ENCODE assay signal across 16 cellular contexts in the genomic region with DNA sequence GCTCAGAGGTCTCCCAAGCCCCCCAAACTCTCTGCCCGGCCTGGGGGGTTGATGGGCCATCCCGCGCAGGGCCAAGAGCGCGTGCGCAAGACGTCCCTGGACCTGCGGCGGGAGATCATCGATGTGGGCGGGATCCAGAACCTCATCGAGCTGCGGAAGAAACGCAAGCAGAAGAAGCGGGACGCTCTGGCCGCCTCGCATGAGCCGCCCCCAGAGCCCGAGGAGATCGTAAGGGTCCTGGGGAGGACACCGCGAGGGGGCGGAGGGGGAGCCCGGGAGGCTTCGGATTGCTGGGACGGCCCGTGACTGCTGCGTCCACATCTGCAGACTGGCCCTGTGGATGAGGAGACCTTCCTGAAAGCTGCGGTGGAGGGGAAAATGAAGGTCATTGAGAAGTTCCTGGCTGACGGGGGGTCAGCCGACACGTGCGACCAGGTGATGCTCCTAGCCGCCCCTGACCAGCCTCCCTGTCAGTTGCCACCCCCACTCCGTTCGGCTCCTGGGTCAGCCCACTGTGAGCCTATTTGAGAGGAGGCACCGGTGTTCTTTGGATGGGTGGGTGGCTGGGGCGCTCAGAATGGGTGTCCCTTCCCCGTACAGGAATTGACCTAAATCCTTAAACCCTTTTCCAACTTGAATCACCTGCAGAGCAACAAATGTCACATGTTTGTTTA. TPM values are rescaled to one million over a fixed set of nuclear protein-coding genes. Genes with fewer than 3 reads are reported as not detected.
DNase-seq lines count a peak whose midpoint lies in the region; ATAC-seq and TF ChIP-seq lines count a peak whose summit lies in the region.
"Had no signal": no experiment of that assay in that cellular context is flagged by ENCODE, and none has a peak within 500 bp of the region (broad histone marks: within the 10 kb centered on the region; RNA-seq: fewer than 3 reads in every experiment).

No MANE protein-coding gene starts in this region.

- H3K4me3 Mint-ChIP-seq in MCF 10A (ENCODE audit: unreplicated experiment) = no peak overlapping the region

- 96% methylated on average over 35 of the region's 40 CpGs for WGBS in mesenchymal stem cell
- WGBS in suprapubic skin = 85% methylated on average over 40 of the region's 40 CpGs

- H3K9me3 Mint-ChIP-seq in MCF 10A (ENCODE audit: unreplicated experiment) = no peaks in the 10 kb centered on the region

- no peak overlapping the region for H3K4me2 ChIP-seq in mesenchymal stem cell (ENCODE audit: low read length, poor library complexity, severe bottlenecking)
- H3K4me2 ChIP-seq: BLaER1 treated with 17β-estradiol and CSF1 and Interleukin-3, amounts not matched to agents 10 nM and 100 nM; PC-9 had no signal

- H3K23ac ChIP-seq in mesenchymal stem cell (ENCODE audit: low read length in 2 of 2) = no peak overlapping the region

- POLR2A ChIA-PET in MCF 10A (lab: Yijun Ruan, JAX) = interaction anchor here (1.3 kb wide), 1 partner anchor 30 kb away, joined by 5 read pairs; no protein-coding TSS in a partner anchor

- H3K9ac ChIP-seq in mesenchymal stem cell (ENCODE audit: low read length) = peak overlapping the region; percentile 43
- H3K9ac ChIP-seq: BLaER1 treated with 17β-estradiol and CSF1 and Interleukin-3, amounts not matched to agents 10 nM and 100 nM had no signal

- H3K4me3 ChIP-seq in breast epithelium = peak overlapping the region in 2 of 3 donors; percentile 26 to 42
- H3K4me3 ChIP-seq in brain microvascular endothelial cell (ENCODE audit: low read depth, low read length) = peak overlapping the region; percentile 17
- H3K4me3 ChIP-seq in mesenchymal stem cell (ENCODE audit: insufficient read depth in 1 of 2, low read depth in 1 of 2, low read length in 2 of 2) = peak overlapping the region in 1 of 2 experiments; percentile 61
- H3K4me3 ChIP-seq in suprapubic skin = peak overlapping the region; percentile 11
- H3K4me3 ChIP-seq: BLaER1 treated with 17β-estradiol and CSF1 and Interleukin-3, amounts not matched to agents 10 nM and 100 nM; PC-9 had no signal

- H3K27ac Mint-ChIP-seq in MCF 10A (ENCODE audit: low read depth, unreplicated experiment) = no peak overlapping the region

- H3K27me3 ChIP-seq in breast epithelium (no peaks in the 10 kb centered on the region), brain microvascular endothelial cell (replicated peaks) (no peaks in the 10 kb centered on the region), mesenchymal stem cell (ENCODE audit: control insufficient read depth in 1 of 2, insufficient read depth in 1 of 2, low read length in 2 of 2) (no peaks in the 10 kb centered on the region), suprapubic skin (no peaks in the 10 kb centered on the region)
- H3K27me3 ChIP-seq: BLaER1 treated with 17β-estradiol and CSF1 and Interleukin-3, amounts not matched to agents 10 nM and 100 nM had no signal

- H3K9me3 ChIP-seq in breast epithelium = no peaks in the 10 kb centered on the region
- H3K9me3 ChIP-seq in mesenchymal stem cell (ENCODE audit: control insufficient read depth, low read length) = no peaks in the 10 kb centered on the region
- no peaks in the 10 kb centered on the region for H3K9me3 ChIP-seq in suprapubic skin
- H3K9me3 ChIP-seq: BLaER1 treated with 17β-estradiol and CSF1 and Interleukin-3, amounts not matched to agents 10 nM and 100 nM had no signal

- ATAC-seq in HG03039 (IDR thresholded peaks at IDR 0.05; ENCODE audit: unreplicated experiment) = no peak

- intact Hi-C loops in breast epithelium (cut with DNase I; ENCODE audit: low total_unique reads) = no loop called here
- intact Hi-C loops in MCF 10A (cut with micrococcal nuclease) = no loop called here

- TF ChIP-seq CTCF in breast epithelium (IDR thresholded peaks at IDR 0.05) (no peak), MCF 10A (IDR thresholded peaks at IDR 0.05; ENCODE audit: unreplicated experiment) (no peak), brain microvascular endothelial cell (IDR thresholded peaks at IDR 0.05; ENCODE audit: low read depth, low read length, missing control alignments) (no peak), suprapubic skin (IDR thresholded peaks at IDR 0.05) (no peak)

- in situ Hi-C loops in brain microvascular endothelial cell (cut with HindIII; ENCODE audit: low pct_ligation_motif_present, low sequenced_read_pairs) = no loop called here

- H3K36me3 ChIP-seq in breast epithelium = no peaks in the 10 kb centered on the region
- H3K36me3 ChIP-seq in brain microvascular endothelial cell (replicated peaks) = no peaks in the 10 kb centered on the region
- peaks cover 0 to 6% of the 10 kb centered on the region in 2 experiments for H3K36me3 ChIP-seq in mesenchymal stem cell (ENCODE audit: control insufficient read depth in 1 of 2, insufficient read depth in 2 of 2, low read depth in 1 of 2, low read length in 2 of 2)
- no peaks in the 10 kb centered on the region for H3K36me3 ChIP-seq in suprapubic skin
- H3K36me3 ChIP-seq: BLaER1 treated with 17β-estradiol and CSF1 and Interleukin-3, amounts not matched to agents 10 nM and 100 nM had no signal

- H3K79me1 ChIP-seq in mesenchymal stem cell (replicated peaks; ENCODE audit: low read length, poor library complexity, severe bottlenecking) = no peaks in the 10 kb centered on the region

- no TSS peak for BruUV-seq in MCF 10A (replicated peaks; lab: Mats Ljungman, UMichigan)

- no peaks in the 10 kb centered on the region for H3K27me3 Mint-ChIP-seq in MCF 10A (ENCODE audit: insufficient read depth, unreplicated experiment)

- H4K91ac ChIP-seq in mesenchymal stem cell (ENCODE audit: low read length) = no peak overlapping the region

- H3K18ac ChIP-seq in mesenchymal stem cell (ENCODE audit: low read depth in 1 of 2, low read length in 2 of 2) = no peak overlapping the region

- H2AFZ ChIP-seq in mesenchymal stem cell (ENCODE audit: low read depth, low read length) = no peak overlapping the region
- H2AFZ ChIP-seq: PC-9 had no signal

- peaks cover 7% of the 10 kb centered on the region for H3K36me3 Mint-ChIP-seq in MCF 10A (ENCODE audit: insufficient read depth, unreplicated experiment)

- no peak overlapping the region for H4K8ac ChIP-seq in mesenchymal stem cell (ENCODE audit: low read length)

- no peak overlapping the region for H2BK15ac ChIP-seq in mesenchymal stem cell (ENCODE audit: low read depth, poor library complexity, severe bottlenecking)

- H2AK5ac ChIP-seq in mesenchymal stem cell (ENCODE audit: low read length, severe bottlenecking) = no peak overlapping the region

- no peak overlapping the region for H2BK120ac ChIP-seq in mesenchymal stem cell (ENCODE audit: low read depth, low read length)

- no peak overlapping the region for H2BK12ac ChIP-seq in mesenchymal stem cell (ENCODE audit: low read length in 2 of 2)

- no peak overlapping the region for H3K27ac ChIP-seq in breast epithelium
- no peak overlapping the region for H3K27ac ChIP-seq in brain microvascular endothelial cell
- no peak overlapping the region for H3K27ac ChIP-seq in mesenchymal stem cell (ENCODE audit: low read length, poor library complexity, severe bottlenecking)
- H3K27ac ChIP-seq in suprapubic skin = no peak overlapping the region
- H3K27ac ChIP-seq: BLaER1 treated with 17β-estradiol and CSF1 and Interleukin-3, amounts not matched to agents 10 nM and 100 nM; PC-9 had no signal

- no peak overlapping the region for H3K4ac ChIP-seq in mesenchymal stem cell (ENCODE audit: low read depth in 1 of 2, low read length in 2 of 2)

- H3K14ac ChIP-seq in mesenchymal stem cell (ENCODE audit: low read length in 2 of 2) = no peak overlapping the region

- TF ChIP-seq EP300 in suprapubic skin (IDR thresholded peaks at IDR 0.05) = no peak

- TF ChIP-seq POLR2A in breast epithelium (IDR thresholded peaks at IDR 0.05) (no peak), suprapubic skin (IDR thresholded peaks at IDR 0.05) (no peak)

- CTCF ChIA-PET in MCF 10A (lab: Yijun Ruan, JAX) = interaction anchor here (1.0 to 12.4 kb wide), 2 partner anchors 10 to 34 kb away, joined by 4 to 373 read pairs; no protein-coding TSS in a partner anchor

- no peaks in the 10 kb centered on the region for H3K4me1 ChIP-seq in breast epithelium
- peaks cover 26% of the 10 kb centered on the region for H3K4me1 ChIP-seq in mesenchymal stem cell (ENCODE audit: control insufficient read depth, insufficient read depth, low read depth, low read length)
- H3K4me1 ChIP-seq in suprapubic skin = peaks cover 13% of the 10 kb centered on the region

- peaks cover 18% of the 10 kb centered on the region for H3K4me1 Mint-ChIP-seq in MCF 10A (ENCODE audit: insufficient read depth, unreplicated experiment)

- DNase-seq in breast epithelium (ENCODE audit: low spot score in 2 of 2) = no peak
- DNase-seq in MCF 10A (ENCODE audit: unreplicated experiment) = no peak
- no peak for DNase-seq in brain microvascular endothelial cell
- no peak for DNase-seq in mesenchymal stem cell
- DNase-seq in suprapubic skin (ENCODE audit: low spot score in 2 of 2) = no peak
- no peak for DNase-seq in activated T-cell treated with anti-CD3 and anti-CD28 coated beads, Interleukin-2, amount 50 U/mL, for 48 hours
- DNase-seq in mesenteric fat pad (ENCODE audit: low spot score) = no peak
- DNase-seq: 8988T, DMS79 treated with DMSO at 0.1 percent for 48 hours, KG1, NCI-H1436, NCI-H2081 treated with DMSO at 0.1 percent for 48 hours, NCI-H524, PC-9 had no signal

- no peak overlapping the region for H2BK5ac ChIP-seq in mesenchymal stem cell (ENCODE audit: low read depth, low read length, poor library complexity, severe bottlenecking)

RNA-seq across cellular contexts. Expression of a gene that starts 5.7 kb away (rescaled TPM):
- not detected for total RNA-seq in breast epithelium
- 1.8 and 5.8 TPM in 2 replicates for total RNA-seq in MCF 10A (2022)
- 0.04 TPM for polyA plus RNA-seq in mesenchymal stem cell (2013, experiment 1 of 2)
- not detected for polyA plus RNA-seq in mesenchymal stem cell (2013, experiment 2 of 2)
- 1 to 10 TPM in 2 of 4 donors, under 1 TPM in 1, not detected in 1; 0.45 to 2.5 (median 2.0) TPM for total RNA-seq in suprapubic skin
- total RNA-seq in mesenteric fat pad = not detected

RNA-seq across cellular contexts. Expression of a gene that starts 5.9 kb away (rescaled TPM):
- 10 to 100 TPM in 1 of 3 donors, 1 to 10 TPM in 2; 1.9 to 11.0 (median 2.3) TPM for total RNA-seq in breast epithelium
- total RNA-seq in MCF 10A (2022) = 0.88 and 1.7 TPM in 2 replicates
- polyA plus RNA-seq in mesenchymal stem cell (2013, experiment 1 of 2) = 0.23 TPM
- polyA plus RNA-seq in mesenchymal stem cell (2013, experiment 2 of 2) = 0.27 TPM
- total RNA-seq in suprapubic skin = 1 to 10 TPM in 3 of 4 donors, under 1 TPM in 1; 0.80 to 6.2 (median 4.0) TPM
- 3.8 TPM for total RNA-seq in mesenteric fat pad

RNA-seq across cellular contexts. Expression of a gene that starts 11.2 kb away (rescaled TPM):
- total RNA-seq in breast epithelium (under 1 TPM in 2 of 3 donors, not detected in 1; 0.32 to 0.33 TPM), MCF 10A (2022) (0.26 TPM in 1 of 2 replicates, not detected in the other), suprapubic skin (not detected), mesenteric fat pad (not detected)
- not detected for polyA plus RNA-seq in mesenchymal stem cell (2013, experiment 1 of 2)
- polyA plus RNA-seq in mesenchymal stem cell (2013, experiment 2 of 2) = not detected

RNA-seq across cellular contexts. Expression of a gene that starts 55.0 kb away (rescaled TPM):
- 1 to 10 TPM; 3.5 to 9.4 (median 6.9) TPM for total RNA-seq in breast epithelium
- total RNA-seq in MCF 10A (2022) = 14.2 and 14.5 TPM in 2 replicates
- polyA plus RNA-seq in mesenchymal stem cell (2013, experiment 1 of 2) = 10.7 TPM
- 10.1 TPM for polyA plus RNA-seq in mesenchymal stem cell (2013, experiment 2 of 2)
- 1 to 10 TPM; 1.3 to 5.6 (median 2.4) TPM for total RNA-seq in suprapubic skin
- total RNA-seq in mesenteric fat pad = 1.5 TPM
